Comparison of ENCODE assay signal across 18 cellular contexts in genomic region chr4:144347116-144347515, GRCh38.
"Had no signal": no experiment of that assay in that cellular context is flagged by ENCODE, and none has a peak within 500 bp of the region (broad histone marks: within the 10 kb centered on the region; RNA-seq: fewer than 3 reads in every experiment).

No MANE protein-coding gene starts in this region.

- DNase-seq: colonic mucosa; dermis blood vessel endothelial cell; esophagus squamous epithelium; foreskin fibroblast; kidney; left cardiac atrium; left ventricle myocardium inferior; lower lobe of right lung; mesenchymal stem cell; naive thymus-derived CD4-positive, alpha-beta T cell; nephron progenitor cell; posterior cingulate gyrus; small intestine; stimulated activated CD4-positive, alpha-beta T cell treated with anti-CD3 and anti-CD28 coated beads, Interleukin-12 subunit alpha, Interleukin-12 subunit beta, amount 100 ng/mL, for 4 hours; stimulated activated naive CD8-positive, alpha-beta T cell treated with anti-CD3 and anti-CD28 coated beads, Interleukin-15, Interleukin-2, amounts not matched to agents 100 U/mL and 50 U/mL, for 24 hours; tibial artery; upper lobe of left lung; uterus had no signal

- ATAC-seq: left cardiac atrium; lower lobe of right lung; naive thymus-derived CD4-positive, alpha-beta T cell; stimulated activated naive CD8-positive, alpha-beta T cell treated with anti-CD3 and anti-CD28 coated beads, Interleukin-15, Interleukin-2, amounts not matched to agents 100 U/mL and 50 U/mL, for 24 hours had no signal
